6 cellular contexts compared by ENCODE assay signal in genomic region chr18:37672001-37672400, GRCh38.
"Had no signal": no experiment of that assay in that cellular context is flagged by ENCODE, and none has a peak within 500 bp of the region (broad histone marks: within the 10 kb centered on the region; RNA-seq: fewer than 3 reads in every experiment).

No MANE protein-coding gene starts in this region.

- ATAC-seq: HepG2, K562 had no signal

- H3K4me3 ChIP-seq: K562 had no signal

- H3K27ac ChIP-seq: HL-60 had no signal

- H3K4me1 Mint-ChIP-seq: IgD-negative memory B cell had no signal

- DNase-seq: IMR-90, KBM-7 had no signal

- H3K4me3 Mint-ChIP-seq: IgD-negative memory B cell had no signal

- H3K27ac Mint-ChIP-seq: IgD-negative memory B cell had no signal

- H3K36me3 Mint-ChIP-seq: IgD-negative memory B cell had no signal
